In genomic region chr16:53717577-53717976, GRCh38 we compare ENCODE assay signal across 16 cellular contexts.
"Had no signal": no experiment of that assay in that cellular context is flagged by ENCODE, and none has a peak within 500 bp of the region (broad histone marks: within the 10 kb centered on the region; RNA-seq: fewer than 3 reads in every experiment).

No MANE protein-coding gene starts in this region.

- DNase-seq: KBM-7, NCI-H1092, NCI-H1105 treated with DMSO at 0.1 percent for 48 hours, NCI-H1417 treated with DMSO at 0.1 percent for 48 hours, NCI-H146, NCI-H1694 treated with DMSO at 0.1 percent for 48 hours, NCI-H1930, NCI-H2081, NCI-H2107, NCI-H2227 treated with DMSO at 0.1 percent for 48 hours, NCI-H524, NCI-H526 treated with DMSO at 0.1 percent for 48 hours, NCI-H774, SHP77, T-helper 1 cell had no signal

- H3K27ac ChIP-seq: RWPE1 had no signal
